Comparison of ENCODE assay signal across 8 cellular contexts in the genomic region with DNA sequence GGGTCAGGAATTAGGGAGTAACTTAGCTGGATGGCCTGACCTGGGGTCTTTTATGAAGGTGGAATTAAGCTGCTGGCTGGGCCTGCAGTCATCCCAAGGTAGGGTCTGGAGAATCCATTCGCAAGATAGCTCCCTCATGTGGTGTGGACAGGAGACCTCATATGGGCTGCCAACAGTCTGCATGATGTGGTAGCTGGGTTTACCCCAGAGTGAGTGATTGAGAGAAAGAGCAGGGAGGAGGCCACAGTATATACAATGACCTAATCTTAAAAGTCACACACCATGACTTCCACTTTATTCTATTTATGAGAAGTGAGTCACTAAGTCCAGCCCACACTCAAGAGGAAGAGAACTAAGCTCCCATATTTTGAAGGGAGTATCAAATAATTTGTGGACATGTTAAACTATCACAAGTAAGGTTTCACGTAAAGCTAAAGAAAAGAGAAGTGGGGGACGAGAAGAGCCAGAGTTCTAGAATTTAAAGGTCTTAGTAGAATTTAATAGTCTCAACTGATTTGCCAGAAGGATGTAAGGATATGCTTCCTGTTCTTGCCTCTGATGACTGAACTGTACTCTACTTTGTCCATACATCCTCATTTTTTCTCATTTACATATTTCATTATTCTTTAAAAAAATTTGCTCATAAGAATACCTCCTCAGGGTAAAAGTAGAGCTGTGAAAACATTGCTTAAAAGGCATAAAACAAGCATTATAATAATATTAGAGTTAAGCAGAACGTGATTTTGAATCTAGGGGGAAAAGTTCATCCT.
DNase-seq lines count a peak whose midpoint lies in the region; ATAC-seq and TF ChIP-seq lines count a peak whose summit lies in the region.

No MANE protein-coding gene starts in this region.

- DNase-seq in AG10803 (ENCODE audit: low read depth): peak; percentile 5
- peak; percentile 92 for DNase-seq in HT1080 (ENCODE audit: low read depth)
- peak; percentile 2 to 41 for DNase-seq in cardiac fibroblast (ENCODE audit: low read depth in 2 of 2)
- no peak for DNase-seq in NCI-H1694 (lab: John Stamatoyannopoulos, UW)
- no peak for DNase-seq in SW480 (ENCODE audit: low spot score)
- DNase-seq in activated CD4-positive, alpha-beta T cell treated with anti-CD3 and anti-CD28 coated beads, Interleukin-2, amount 50 U/mL, for 48 hours: no peak

- H3K4me3 ChIP-seq in AG10803 (ENCODE audit: low read length) (no peak overlapping the region), cardiac fibroblast (replicated peaks in 1 of 2; ENCODE audit: low read depth in 2 of 2, low read length in 2 of 2) (no peak overlapping the region)

- no peak; the same call in 1 of the 2 replicates for TF ChIP-seq CTCF in AG10803 (conservative IDR thresholded peaks at IDR 0.05; ENCODE audit: low read length)
- TF ChIP-seq CTCF in cardiac fibroblast (IDR thresholded peaks at IDR 0.05; ENCODE audit: low read depth, low read length): no peak

- ATAC-seq in GM21367 (IDR thresholded peaks at IDR 0.05; ENCODE audit: unreplicated experiment) (peak; percentile 61), HG03097 (IDR thresholded peaks at IDR 0.05; ENCODE audit: low FRiP score, unreplicated experiment) (no peak)

Comparison
In these comparisons a context has a peak if more than half of its experiments do, and no peak if none do; other contexts are left out.
1. DNase-seq: peak in AG10803 (single experiment), HT1080 (single experiment) and cardiac fibroblast (2 of 2); none in NCI-H1694 (single experiment), SW480 (single experiment) and activated CD4-positive, alpha-beta T cell treated with anti-CD3 and anti-CD28 coated beads, Interleukin-2, amount 50 U/mL, for 48 hours (0 of 2).